In genomic region chr7:7640221-7641128, GRCh38 we compare ENCODE assay signal across 1 cellular context.
TF ChIP-seq lines count a peak whose summit lies in the region.

Gene UMAD1 (plus strand): TSS chr7:7640752. CDS start chr7:7673372, 32,620 bp downstream.

TF ChIP-seq in HepG2, 621 proteins besides CTCF, POLR2A, EP300 and RAD21 (continued from another document and continues in another):
- TF ChIP-seq ZBTB10 (CRISPR knock-in tag; IDR thresholded peaks at IDR 0.05; ENCODE audit: borderline replicate concordance) (no peak), ELF1 (CRISPR knock-in tag; IDR thresholded peaks at IDR 0.05) (peak; percentile 98), FOXA3 (CRISPR knock-in tag; IDR thresholded peaks at IDR 0.05) (peak; percentile 76), REPIN1 (CRISPR knock-in tag; IDR thresholded peaks at IDR 0.05; ENCODE audit: borderline replicate concordance, low read depth) (peak; percentile 73), ZNF530 (CRISPR knock-in tag; IDR thresholded peaks at IDR 0.05; ENCODE audit: low read depth) (no peak), ZKSCAN8 (CRISPR knock-in tag; IDR thresholded peaks at IDR 0.05; ENCODE audit: borderline replicate concordance) (no peak), ZNF589 (CRISPR knock-in tag; conservative IDR thresholded peaks at IDR 0.05) (0 out of 2 replicates have a peak, but pooled peaks have one; percentile 67), RFX1 (IDR thresholded peaks at IDR 0.05) (peak; percentile 82), SKIL (CRISPR knock-in tag; IDR thresholded peaks at IDR 0.05; ENCODE audit: borderline replicate concordance) (no peak), ZFP82 (CRISPR knock-in tag; IDR thresholded peaks at IDR 0.05; ENCODE audit: borderline replicate concordance) (peak; percentile 62; the same call in 1 of the 2 replicates), ATF2 (CRISPR knock-in tag; IDR thresholded peaks at IDR 0.05) (peak; percentile 10; the same call in 1 of the 2 replicates), NR2C2 (CRISPR knock-in tag; IDR thresholded peaks at IDR 0.05; ENCODE audit: borderline replicate concordance) (peak; percentile 97), ZNF496 (CRISPR knock-in tag; IDR thresholded peaks at IDR 0.05; ENCODE audit: insufficient replicate concordance) (no peak), ZFP62 (CRISPR knock-in tag; IDR thresholded peaks at IDR 0.05) (no peak), ZNF142 (CRISPR knock-in tag; IDR thresholded peaks at IDR 0.05) (no peak), HDAC6 (IDR thresholded peaks at IDR 0.05; ENCODE audit: low read depth, low read length) (no peak), ZNF282 (IDR thresholded peaks at IDR 0.05; ENCODE audit: partially characterized antibody) (no peak), THAP7 (CRISPR knock-in tag; IDR thresholded peaks at IDR 0.05) (no peak; the same call in 1 of the 2 replicates), ZSCAN22 (CRISPR knock-in tag; IDR thresholded peaks at IDR 0.05) (no peak), ZBTB20 (CRISPR knock-in tag; IDR thresholded peaks at IDR 0.05; ENCODE audit: borderline replicate concordance, low read depth) (no peak), ZNF749 (CRISPR knock-in tag; IDR thresholded peaks at IDR 0.05; ENCODE audit: borderline replicate concordance) (no peak), PAF1 (CRISPR knock-in tag; IDR thresholded peaks at IDR 0.05) (no peak), SMAD1 (CRISPR knock-in tag; IDR thresholded peaks at IDR 0.05; ENCODE audit: borderline replicate concordance, low read depth) (no peak), HNF1B (CRISPR knock-in tag; IDR thresholded peaks at IDR 0.05) (peak; percentile 76; the same call in 1 of the 2 replicates), PREB (CRISPR knock-in tag; IDR thresholded peaks at IDR 0.05) (no peak), ZMYM4 (CRISPR knock-in tag; IDR thresholded peaks at IDR 0.05) (peak; percentile 99), ZNF780A (CRISPR knock-in tag; IDR thresholded peaks at IDR 0.05) (no peak), TBP (CRISPR knock-in tag; IDR thresholded peaks at IDR 0.05) (no peak), SAP130 (CRISPR knock-in tag; IDR thresholded peaks at IDR 0.05; ENCODE audit: low read depth) (peak; percentile 97), JUND (CRISPR knock-in tag; IDR thresholded peaks at IDR 0.05) (no peak), ZC3H13 (CRISPR knock-in tag; IDR thresholded peaks at IDR 0.05) (0 out of 2 replicates have a peak, but pooled peaks have one; percentile 62), ZNF18 (CRISPR knock-in tag; IDR thresholded peaks at IDR 0.05; ENCODE audit: insufficient replicate concordance) (peak; percentile 62), KAT2B (IDR thresholded peaks at IDR 0.05; ENCODE audit: borderline replicate concordance, low read depth, low read length) (no peak), ZNF800 (CRISPR knock-in tag; IDR thresholded peaks at IDR 0.05) (0 out of 2 replicates have a peak, but pooled peaks have one; percentile 28), SOX6 (IDR thresholded peaks at IDR 0.05) (no peak), SOX6 (CRISPR knock-in tag; IDR thresholded peaks at IDR 0.05) (0 out of 2 replicates have a peak, but pooled peaks have one; percentile 36)
